13 cellular contexts compared by ENCODE assay signal in genomic region chr6:24907959-24908358, GRCh38. TPM values are rescaled to one million over a fixed set of nuclear protein-coding genes. Genes with fewer than 3 reads are reported as not detected.
A peak's percentile ranks its signal among the peaks of the same experiment; 100 is the strongest.
DNase-seq lines count a peak whose midpoint lies in the region; ATAC-seq and TF ChIP-seq lines count a peak whose summit lies in the region.
"Had no signal": no experiment of that assay in that cellular context is flagged by ENCODE, and none has a peak within 500 bp of the region (broad histone marks: within the 10 kb centered on the region; RNA-seq: fewer than 3 reads in every experiment).

No MANE protein-coding gene starts in this region.

- no peaks in the 10 kb centered on the region for H3K27me3 Mint-ChIP-seq in CD4-positive, CD25-positive, alpha-beta regulatory T cell
- peaks cover 1% of the 10 kb centered on the region for H3K27me3 Mint-ChIP-seq in IgD-negative memory B cell
- H3K27me3 Mint-ChIP-seq in activated CD8-positive, alpha-beta T cell treated with anti-CD3 and anti-CD28 coated beads, Interleukin-2, amount 10 ng/mL, durations not matched to agents 7 days and 5 days (ENCODE audit: low read depth), result no peaks in the 10 kb centered on the region
- H3K27me3 Mint-ChIP-seq in natural killer cell (ENCODE audit: low read depth in 2 of 2), result no peaks in the 10 kb centered on the region

- H3K27ac ChIP-seq in CD4-positive, CD25-positive, alpha-beta regulatory T cell (ENCODE audit: insufficient read depth, low read length, poor library complexity, severe bottlenecking), result peak overlapping the region; percentile 74
- H3K27ac ChIP-seq: HL-60 had no signal

- ATAC-seq in CD4-positive, CD25-positive, alpha-beta regulatory T cell (ENCODE audit: low read depth in 2 of 2), result no peak
- ATAC-seq in activated CD8-positive, alpha-beta T cell treated with anti-CD3 and anti-CD28 coated beads, Interleukin-2, amount 10 ng/mL, durations not matched to agents 7 days and 5 days, result peak; percentile 15
- ATAC-seq in natural killer cell (no peak), HG03108 (IDR thresholded peaks at IDR 0.05; ENCODE audit: unreplicated experiment) (no peak), HG03354 (IDR thresholded peaks at IDR 0.05; ENCODE audit: poor library complexity, severe bottlenecking, unreplicated experiment) (no peak)
- ATAC-seq: HCT116 had no signal

- peaks cover 80% of the 10 kb centered on the region for H3K36me3 Mint-ChIP-seq in CD4-positive, CD25-positive, alpha-beta regulatory T cell
- H3K36me3 Mint-ChIP-seq in IgD-negative memory B cell (peaks cover 34% of the 10 kb centered on the region), natural killer cell (no peaks in the 10 kb centered on the region)
- H3K36me3 Mint-ChIP-seq in activated CD8-positive, alpha-beta T cell treated with anti-CD3 and anti-CD28 coated beads, Interleukin-2, amount 10 ng/mL, durations not matched to agents 7 days and 5 days (ENCODE audit: low read depth), result peaks cover 89% of the 10 kb centered on the region

- peak overlapping the region; percentile 92 to 98 (median 94) for H3K4me3 Mint-ChIP-seq in CD4-positive, CD25-positive, alpha-beta regulatory T cell
- peak overlapping the region; percentile 60 to 91 (median 88) for H3K4me3 Mint-ChIP-seq in IgD-negative memory B cell
- H3K4me3 Mint-ChIP-seq in activated CD8-positive, alpha-beta T cell treated with anti-CD3 and anti-CD28 coated beads, Interleukin-2, amount 10 ng/mL, durations not matched to agents 7 days and 5 days, result peak overlapping the region; percentile 81
- peak overlapping the region; percentile 88 for H3K4me3 Mint-ChIP-seq in natural killer cell

- peaks cover 87% of the 10 kb centered on the region for H3K4me1 ChIP-seq in CD4-positive, CD25-positive, alpha-beta regulatory T cell (ENCODE audit: control insufficient read depth, insufficient read depth, low read length, poor library complexity, severe bottlenecking)

- H3K27me3 ChIP-seq in CD4-positive, CD25-positive, alpha-beta regulatory T cell (ENCODE audit: control insufficient read depth, insufficient read depth, low read length), result no peaks in the 10 kb centered on the region
- H3K27me3 ChIP-seq: right atrium auricular region had no signal

- intact Hi-C loops in natural killer cell (cut with micrococcal nuclease), result loop anchor here (1.0 kb wide), 1 partner anchor 19 kb away; no protein-coding TSS in a partner anchor

- CTCF ChIA-PET in activated CD8-positive, alpha-beta T cell treated with anti-CD3 and anti-CD28 coated beads, Interleukin-2, amount 10 ng/mL, durations not matched to agents 7 days and 5 days (lab: Charles Lee), result interaction anchor here (1.0 to 13.3 kb wide), 8 partner anchors 9 to 119 kb away, joined by 3 to 198 read pairs (median 68); partner anchors contain the start of gene RIPOR2

- peaks cover 0 to 3% (median 0%) of the 10 kb centered on the region in 7 donors for H3K9me3 Mint-ChIP-seq in CD4-positive, CD25-positive, alpha-beta regulatory T cell
- H3K9me3 Mint-ChIP-seq in IgD-negative memory B cell (peaks cover 0 to 2% (median 0%) of the 10 kb centered on the region in 3 donors), natural killer cell (peaks cover 0 to 2% of the 10 kb centered on the region in 2 donors)
- H3K9me3 Mint-ChIP-seq in activated CD8-positive, alpha-beta T cell treated with anti-CD3 and anti-CD28 coated beads, Interleukin-2, amount 10 ng/mL, durations not matched to agents 7 days and 5 days (ENCODE audit: insufficient read depth), result no peaks in the 10 kb centered on the region

- POLR2A ChIA-PET in activated CD8-positive, alpha-beta T cell treated with anti-CD3 and anti-CD28 coated beads, Interleukin-2, amount 10 ng/mL, durations not matched to agents 7 days and 5 days (lab: Charles Lee), result interaction anchor here (1.1 to 3.3 kb wide), 2 partner anchors 17 to 110 kb away, joined by 3 to 21 read pairs; no protein-coding TSS in a partner anchor

- DNase-seq in CD4-positive, CD25-positive, alpha-beta regulatory T cell, result no peak
- DNase-seq in activated CD8-positive, alpha-beta T cell treated with anti-CD3 and anti-CD28 coated beads, Interleukin-2, amount 10 ng/mL, durations not matched to agents 7 days and 5 days, result peak; percentile 40
- no peak for DNase-seq in natural killer cell
- DNase-seq in H4 (ENCODE audit: low spot score), result no peak
- no peak for DNase-seq in activated CD4-positive, CD25-positive, alpha-beta regulatory T cell treated with anti-CD3 and anti-CD28 coated beads, Interleukin-2, amount 50 U/mL, for 72 hours
- DNase-seq: kidney glomerular epithelial cell, NCI-H2029 had no signal

- H3K4me1 Mint-ChIP-seq in CD4-positive, CD25-positive, alpha-beta regulatory T cell, result peaks cover 19 to 97% (median 86%) of the 10 kb centered on the region in 4 donors
- H3K4me1 Mint-ChIP-seq in IgD-negative memory B cell (peaks cover 72 to 86% (median 74%) of the 10 kb centered on the region in 3 donors), natural killer cell (peaks cover 94 to 96% of the 10 kb centered on the region in 2 donors)
- peaks cover 87% of the 10 kb centered on the region for H3K4me1 Mint-ChIP-seq in activated CD8-positive, alpha-beta T cell treated with anti-CD3 and anti-CD28 coated beads, Interleukin-2, amount 10 ng/mL, durations not matched to agents 7 days and 5 days (ENCODE audit: low read depth)

- no peaks in the 10 kb centered on the region for H3K9me3 ChIP-seq in CD4-positive, CD25-positive, alpha-beta regulatory T cell (ENCODE audit: control insufficient read depth in 2 of 2, low read length in 2 of 2)
- H3K9me3 ChIP-seq: right atrium auricular region had no signal

- H3K36me3 ChIP-seq in CD4-positive, CD25-positive, alpha-beta regulatory T cell (ENCODE audit: control insufficient read depth, insufficient read depth, low read length), result peaks cover 59% of the 10 kb centered on the region
- H3K36me3 ChIP-seq: right atrium auricular region had no signal

- peak overlapping the region; percentile 77 to 99 (median 78) for H3K27ac Mint-ChIP-seq in CD4-positive, CD25-positive, alpha-beta regulatory T cell
- H3K27ac Mint-ChIP-seq in IgD-negative memory B cell, result peak overlapping the region; percentile 87 to 97 (median 96)
- H3K27ac Mint-ChIP-seq in activated CD8-positive, alpha-beta T cell treated with anti-CD3 and anti-CD28 coated beads, Interleukin-2, amount 10 ng/mL, durations not matched to agents 7 days and 5 days, result peak overlapping the region; percentile 87
- peak overlapping the region; percentile 89 to 93 for H3K27ac Mint-ChIP-seq in natural killer cell

- peak overlapping the region; percentile 61 for H3K4me3 ChIP-seq in CD4-positive, CD25-positive, alpha-beta regulatory T cell (ENCODE audit: low read depth, low read length)
- H3K4me3 ChIP-seq: right atrium auricular region had no signal

- no peak for TF ChIP-seq CTCF in natural killer cell (IDR thresholded peaks at IDR 0.05)

RNA-seq across cellular contexts. Expression of gene RIPOR2, which starts 27.8 kb away (rescaled TPM):
- total RNA-seq in CD4-positive, CD25-positive, alpha-beta regulatory T cell, result 364 TPM
- 100 to 1,000 TPM; 320 to 435 (median 407) TPM for polyA plus RNA-seq in CD4-positive, CD25-positive, alpha-beta regulatory T cell
- polyA plus RNA-seq in IgD-negative memory B cell, result 561 TPM
- total RNA-seq in activated CD8-positive, alpha-beta T cell treated with anti-CD3 and anti-CD28 coated beads, Interleukin-2, amount 10 ng/mL, durations not matched to agents 7 days and 5 days, result 100 to 1,000 TPM; 154 to 156 TPM
- total RNA-seq in natural killer cell, result 100 to 1,000 TPM; 234 to 312 (median 299) TPM
- not detected in 2 replicates for total RNA-seq in H4 (2014; rRNA removed; shearing (Covaris generic))

Comparison
In these comparisons a context has a peak if more than half of its experiments do, and no peak if none do; other contexts are left out.
1. RNA of gene RIPOR2, which starts 27.8 kb away (total RNA-seq): 364 TPM in CD4-positive, CD25-positive, alpha-beta regulatory T cell (single experiment), 234 to 312 TPM in natural killer cell and 154 to 156 TPM in activated CD8-positive, alpha-beta T cell treated with anti-CD3 and anti-CD28 coated beads, Interleukin-2, amount 10 ng/mL, durations not matched to agents 7 days and 5 days; not detected in H4; every median in the first group is over 100 times any median in the second.
2. Peak in every context shown above with its lines, with median percentiles within 50 percentile points of each other: H3K27ac Mint-ChIP-seq and H3K4me3 Mint-ChIP-seq.